In genomic region chr9:83646500-83647239, GRCh38 we compare ENCODE assay signal across 1 cellular context.
TF ChIP-seq lines count a peak whose summit lies in the region.

No MANE protein-coding gene starts in this region.

TF ChIP-seq in GM23338, 12 proteins besides CTCF, POLR2A, EP300 and RAD21 (continued from another document):
- TF ChIP-seq EZH2phosphoT487 (IDR thresholded peaks at IDR 0.05; ENCODE audit: unreplicated experiment) (no peak), EZH2 (IDR thresholded peaks at IDR 0.05; ENCODE audit: low read depth, unreplicated experiment) (no peak), ZNF331 (CRISPR knock-in tag; IDR thresholded peaks at IDR 0.05; ENCODE audit: low read depth) (no peak), ZNF114 (CRISPR knock-in tag; IDR thresholded peaks at IDR 0.05) (no peak)
